ENCODE assay signal across 8 cellular contexts in the genomic region with DNA sequence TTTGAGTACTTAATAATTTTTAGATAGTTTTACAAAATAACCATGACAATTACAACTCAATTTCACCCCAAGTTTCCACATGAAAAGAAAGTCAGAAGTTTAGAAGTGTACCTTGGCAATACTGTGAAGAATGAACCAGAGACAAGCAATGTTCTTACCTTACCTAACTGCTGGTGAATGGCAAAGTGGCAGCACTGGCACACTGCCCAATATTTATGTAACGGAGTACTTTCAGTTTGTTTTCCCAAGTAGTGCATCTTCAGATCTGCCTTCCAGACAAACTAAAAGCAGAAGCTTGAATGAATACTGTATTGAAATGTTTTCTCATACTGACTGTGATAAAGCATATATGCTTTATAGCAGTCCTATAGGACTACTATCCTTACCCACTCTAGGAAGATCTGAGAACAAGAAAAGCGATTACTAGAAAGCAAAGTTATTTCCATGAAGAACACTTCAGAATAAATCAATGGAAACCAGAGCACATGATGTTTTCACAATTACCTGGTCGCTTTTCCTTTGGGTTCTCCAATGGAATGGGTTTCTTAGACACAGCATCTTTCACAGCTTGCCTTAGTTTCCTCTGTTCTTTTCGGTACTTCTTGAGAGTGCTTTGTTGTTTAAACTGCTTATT. TPM values are rescaled to one million over a fixed set of nuclear protein-coding genes. Genes with fewer than 3 reads are reported as not detected.
DNase-seq lines count a peak whose midpoint lies in the region; ATAC-seq and TF ChIP-seq lines count a peak whose summit lies in the region.

No MANE protein-coding gene starts in this region.

- 42 to 49% methylated on average over 4 of the region's 4 CpGs for WGBS in esophagus squamous epithelium, 2 donors
- 75 to 76% methylated on average over 4 of the region's 4 CpGs for WGBS in gastroesophageal sphincter (ENCODE audit: low coverage in 1 of 2), 2 donors

- no peak for ATAC-seq in activated CD4-positive, alpha-beta T cell treated with anti-CD3 and anti-CD28 coated beads for 36 hours
- no peak for ATAC-seq in stimulated activated effector memory CD8-positive, alpha-beta T cell treated with anti-CD3 and anti-CD28 coated beads, Interleukin-12 subunit alpha, Interleukin-12 subunit beta, amount 100 ng/mL, for 72 hours
- ATAC-seq in gastroesophageal sphincter = no peak

- H3K27ac ChIP-seq in SJSA1 (no peak overlapping the region), esophagus squamous epithelium (peak overlapping the region in 1 of 4 donors; percentile 63), gastroesophageal sphincter (no peak overlapping the region)

- no peak for TF ChIP-seq CTCF in esophagus squamous epithelium (IDR thresholded peaks at IDR 0.05)
- no peak for TF ChIP-seq CTCF in gastroesophageal sphincter (IDR thresholded peaks at IDR 0.05)

- H3K27me3 ChIP-seq in SJSA1 (replicated peaks) = no peaks in the 10 kb centered on the region
- H3K27me3 ChIP-seq in esophagus squamous epithelium = no peaks in the 10 kb centered on the region
- H3K27me3 ChIP-seq in gastroesophageal sphincter = no peaks in the 10 kb centered on the region

- intact Hi-C loops in activated CD4-positive, alpha-beta T cell treated with anti-CD3 and anti-CD28 coated beads for 36 hours (cut with DNase I, micrococcal nuclease) = loop anchor here (2.0 to 5.0 kb wide), 7 partner anchors 186 to 1514 kb away; partner anchors contain the start of genes CEP55 (in 1 of the 2), EXOC6 (in 1 of the 2), FRA10AC1 (in 1 of the 2) and HELLS (in 1 of the 2)
- intact Hi-C loops in esophagus squamous epithelium (cut with DNase I) = loop anchor here (10.0 kb wide), 1 partner anchor 84 kb away; no protein-coding TSS in a partner anchor

- H3K36me3 Mint-ChIP-seq in activated CD4-positive, alpha-beta T cell treated with anti-CD3 and anti-CD28 coated beads for 36 hours (ENCODE audit: low read depth) = peaks cover 47% of the 10 kb centered on the region
- peaks cover 60% of the 10 kb centered on the region for H3K36me3 Mint-ChIP-seq in stimulated activated effector memory CD8-positive, alpha-beta T cell treated with anti-CD3 and anti-CD28 coated beads, Interleukin-12 subunit alpha, Interleukin-12 subunit beta, amount 100 ng/mL, for 72 hours

- CTCF ChIA-PET in activated CD4-positive, alpha-beta T cell treated with anti-CD3 and anti-CD28 coated beads for 36 hours (lab: Charles Lee) = interaction anchor here (0.8 to 1.8 kb wide), 4 partner anchors 10 to 83 kb away, joined by 3 to 6 read pairs (median 5); no protein-coding TSS in a partner anchor

- peak; percentile 21 for DNase-seq in activated CD4-positive, alpha-beta T cell treated with anti-CD3 and anti-CD28 coated beads for 36 hours
- DNase-seq in activated CD4-positive, alpha-beta T cell treated with anti-CD3 and anti-CD28 coated beads for 1 hour = no peak
- DNase-seq in SJSA1 (ENCODE audit: low read depth in 1 of 2, low spot score in 2 of 2) (peak in 1 of 2 experiments; percentile 21), esophagus squamous epithelium (lab: John Stamatoyannopoulos, UW) (no peak), GF-D8 (lab: John Stamatoyannopoulos, UW) (no peak)
- no peak for DNase-seq in stimulated activated effector memory CD8-positive, alpha-beta T cell treated with anti-CD3 and anti-CD28 coated beads, Interleukin-12 subunit alpha, Interleukin-12 subunit beta, amount 100 ng/mL, for 72 hours (ENCODE audit: low spot score in 2 of 2)
- DNase-seq in NK-92 treated with Interleukin-12 subunit alpha and Interleukin-12 subunit beta, amount 100 ng/mL, for 24 hours (lab: John Stamatoyannopoulos, UW) = no peak

- TF ChIP-seq EP300 in gastroesophageal sphincter (IDR thresholded peaks at IDR 0.05) = no peak

- H3K4me3 ChIP-seq in SJSA1 = peak overlapping the region; percentile 58
- H3K4me3 ChIP-seq in esophagus squamous epithelium = peak overlapping the region in 3 of 4 donors; percentile 8 to 94 (median 64)
- H3K4me3 ChIP-seq in gastroesophageal sphincter = peak overlapping the region in 1 of 2 donors; percentile 75

- H3K9me3 Mint-ChIP-seq in activated CD4-positive, alpha-beta T cell treated with anti-CD3 and anti-CD28 coated beads for 36 hours (ENCODE audit: low read depth) = no peaks in the 10 kb centered on the region
- no peaks in the 10 kb centered on the region for H3K9me3 Mint-ChIP-seq in stimulated activated effector memory CD8-positive, alpha-beta T cell treated with anti-CD3 and anti-CD28 coated beads, Interleukin-12 subunit alpha, Interleukin-12 subunit beta, amount 100 ng/mL, for 72 hours

- peak overlapping the region; percentile 93 for H3K27ac Mint-ChIP-seq in activated CD4-positive, alpha-beta T cell treated with anti-CD3 and anti-CD28 coated beads for 36 hours
- peak overlapping the region; percentile 98 for H3K27ac Mint-ChIP-seq in stimulated activated effector memory CD8-positive, alpha-beta T cell treated with anti-CD3 and anti-CD28 coated beads, Interleukin-12 subunit alpha, Interleukin-12 subunit beta, amount 100 ng/mL, for 72 hours

- H3K4me1 ChIP-seq in SJSA1 (replicated peaks) = peaks cover 29% of the 10 kb centered on the region
- H3K4me1 ChIP-seq in esophagus squamous epithelium = peaks cover 3 to 26% (median 19%) of the 10 kb centered on the region in 3 donors
- H3K4me1 ChIP-seq in gastroesophageal sphincter = peaks cover 0 to 25% (median 4%) of the 10 kb centered on the region in 3 donors

- H3K4me1 Mint-ChIP-seq in activated CD4-positive, alpha-beta T cell treated with anti-CD3 and anti-CD28 coated beads for 36 hours = peaks cover 35% of the 10 kb centered on the region
- peaks cover 37% of the 10 kb centered on the region for H3K4me1 Mint-ChIP-seq in stimulated activated effector memory CD8-positive, alpha-beta T cell treated with anti-CD3 and anti-CD28 coated beads, Interleukin-12 subunit alpha, Interleukin-12 subunit beta, amount 100 ng/mL, for 72 hours

- POLR2A ChIA-PET in activated CD4-positive, alpha-beta T cell treated with anti-CD3 and anti-CD28 coated beads for 36 hours (lab: Charles Lee) = interaction anchor here (0.8 kb wide), 1 partner anchor 42 kb away, joined by 6 read pairs; no protein-coding TSS in a partner anchor

- H3K9me3 ChIP-seq in SJSA1 (replicated peaks) = peaks cover 2% of the 10 kb centered on the region; the same call in 1 of the 2 replicates
- H3K9me3 ChIP-seq in esophagus squamous epithelium = no peaks in the 10 kb centered on the region
- H3K9me3 ChIP-seq in gastroesophageal sphincter = no peaks in the 10 kb centered on the region

- H3K4me3 Mint-ChIP-seq in activated CD4-positive, alpha-beta T cell treated with anti-CD3 and anti-CD28 coated beads for 36 hours = peak overlapping the region; percentile 96
- peak overlapping the region; percentile 93 for H3K4me3 Mint-ChIP-seq in stimulated activated effector memory CD8-positive, alpha-beta T cell treated with anti-CD3 and anti-CD28 coated beads, Interleukin-12 subunit alpha, Interleukin-12 subunit beta, amount 100 ng/mL, for 72 hours

- H3K36me3 ChIP-seq in SJSA1 (peaks cover 39% of the 10 kb centered on the region), esophagus squamous epithelium (peaks cover 0 to 44% (median 7%) of the 10 kb centered on the region in 3 donors), gastroesophageal sphincter (peaks cover 0 to 44% of the 10 kb centered on the region in 2 donors)

- no peak for TF ChIP-seq POLR2A in esophagus squamous epithelium (IDR thresholded peaks at IDR 0.05)
- no peak for TF ChIP-seq POLR2A in gastroesophageal sphincter (IDR thresholded peaks at IDR 0.05)

- peaks cover 8% of the 10 kb centered on the region for H3K27me3 Mint-ChIP-seq in activated CD4-positive, alpha-beta T cell treated with anti-CD3 and anti-CD28 coated beads for 36 hours

RNA-seq across cellular contexts. Expression of gene NOC3L, which starts 1.5 kb away (rescaled TPM):
- 10 to 100 TPM; 50.7 to 53.7 TPM for total RNA-seq in activated CD4-positive, alpha-beta T cell treated with anti-CD3 and anti-CD28 coated beads for 36 hours
- total RNA-seq in SJSA1 (2014; rRNA removed; shearing (Covaris generic)) = 35.6 and 48.3 TPM in 2 replicates
- total RNA-seq in esophagus squamous epithelium = 10 to 100 TPM; 11.3 to 24.8 (median 18.5) TPM
- 10 to 100 TPM; 19.4 to 31.0 (median 24.5) TPM for total RNA-seq in gastroesophageal sphincter

RNA-seq across cellular contexts. Expression of gene TBC1D12, which starts 41.1 kb away (rescaled TPM):
- under 1 TPM; 0.35 to 0.39 TPM for total RNA-seq in activated CD4-positive, alpha-beta T cell treated with anti-CD3 and anti-CD28 coated beads for 36 hours
- total RNA-seq in SJSA1 (2014; rRNA removed; shearing (Covaris generic)) = 12.1 and 22.3 TPM in 2 replicates
- total RNA-seq in esophagus squamous epithelium (10 to 100 TPM in 1 of 4 donors, 1 to 10 TPM in 3; 5.2 to 13.5 (median 7.0) TPM), gastroesophageal sphincter (10 to 100 TPM; 16.9 to 26.6 (median 17.9) TPM)
